ENCODE assay signal across 12 cellular contexts in genomic region chr9:136713555-136713949, GRCh38. TPM values are rescaled to one million over a fixed set of nuclear protein-coding genes. Genes with fewer than 3 reads are reported as not detected.
DNase-seq lines count a peak whose midpoint lies in the region; ATAC-seq and TF ChIP-seq lines count a peak whose summit lies in the region.
"Had no signal": no experiment of that assay in that cellular context is flagged by ENCODE, and none has a peak within 500 bp of the region (broad histone marks: within the 10 kb centered on the region; RNA-seq: fewer than 3 reads in every experiment).

No MANE protein-coding gene starts in this region.

- H3K27me3 Mint-ChIP-seq in T-helper 2 cell treated with Interferon-gamma antibody and Interleukin-4, amounts not matched to agents 5 μg/mL and 100 μg/mL, for 36 hours (ENCODE audit: low read depth): peaks cover 28% of the 10 kb centered on the region

- no peaks in the 10 kb centered on the region for H3K9me3 Mint-ChIP-seq in T-helper 2 cell treated with Interferon-gamma antibody and Interleukin-4, amounts not matched to agents 5 μg/mL and 100 μg/mL, for 36 hours
- H3K9me3 Mint-ChIP-seq: stimulated activated effector memory CD8-positive, alpha-beta T cell treated with anti-CD3 and anti-CD28 coated beads, Interleukin-12 subunit alpha, Interleukin-12 subunit beta, amount 100 ng/mL, for 72 hours had no signal

- H3K4me3 Mint-ChIP-seq in T-helper 2 cell treated with Interferon-gamma antibody and Interleukin-4, amounts not matched to agents 5 μg/mL and 100 μg/mL, for 36 hours: no peak overlapping the region
- H3K4me3 Mint-ChIP-seq: stimulated activated effector memory CD8-positive, alpha-beta T cell treated with anti-CD3 and anti-CD28 coated beads, Interleukin-12 subunit alpha, Interleukin-12 subunit beta, amount 100 ng/mL, for 72 hours had no signal

- intact Hi-C loops in mucosa of descending colon (cut with DNase I, micrococcal nuclease): no loop called here
- intact Hi-C loops in testis (cut with DNase I; ENCODE audit: low total_unique reads): no loop called here

- ATAC-seq in mucosa of descending colon (no peak), HG03280 (IDR thresholded peaks at IDR 0.05; ENCODE audit: unreplicated experiment) (no peak)
- ATAC-seq: stimulated activated effector memory CD8-positive, alpha-beta T cell treated with anti-CD3 and anti-CD28 coated beads, Interleukin-12 subunit alpha, Interleukin-12 subunit beta, amount 100 ng/mL, for 72 hours had no signal

- H3K4me1 Mint-ChIP-seq in T-helper 2 cell treated with Interferon-gamma antibody and Interleukin-4, amounts not matched to agents 5 μg/mL and 100 μg/mL, for 36 hours (ENCODE audit: low read depth): no peaks in the 10 kb centered on the region

- H3K27ac ChIP-seq in ACC112 (ENCODE audit: low read depth, low read length) (no peak overlapping the region), caudate nucleus (ENCODE audit: low read depth, low read length) (peak overlapping the region; percentile 18), muscle layer of colon (ENCODE audit: low read depth, low read length) (peak overlapping the region; percentile 70), testis (no peak overlapping the region)
- H3K27ac ChIP-seq: neutrophil had no signal

- WGBS in testis, 2 donors: 62% methylated on average over 8 of the region's 8 CpGs; no CpG with 5 or more reads in 1 of the 2 donors

- H2AFZ ChIP-seq in ACC112 (ENCODE audit: low read length, unreplicated experiment): no peak overlapping the region

- peak overlapping the region; percentile 71; the same call in 1 of the 2 replicates for H3K4me3 ChIP-seq in ACC112 (ENCODE audit: low read depth, low read length)
- peak overlapping the region; percentile 51 for H3K4me3 ChIP-seq in MG63
- no peak overlapping the region for H3K4me3 ChIP-seq in muscle layer of colon (ENCODE audit: low read depth in 1 of 2, low read length in 2 of 2)
- no peak overlapping the region for H3K4me3 ChIP-seq in mucosa of descending colon
- peak overlapping the region in 1 of 2 donors; percentile 70 for H3K4me3 ChIP-seq in testis

- no peaks in the 10 kb centered on the region for H3K36me3 Mint-ChIP-seq in T-helper 2 cell treated with Interferon-gamma antibody and Interleukin-4, amounts not matched to agents 5 μg/mL and 100 μg/mL, for 36 hours (ENCODE audit: low read depth)
- H3K36me3 Mint-ChIP-seq: stimulated activated effector memory CD8-positive, alpha-beta T cell treated with anti-CD3 and anti-CD28 coated beads, Interleukin-12 subunit alpha, Interleukin-12 subunit beta, amount 100 ng/mL, for 72 hours had no signal

- no peak for DNase-seq in MG63
- DNase-seq in caudate nucleus (lab: John Stamatoyannopoulos, UW): peak in 3 of 61 donors; percentile 15 to 22 (median 15)
- DNase-seq in mucosa of descending colon: no peak
- DNase-seq in T-helper 2 cell treated with Interferon-gamma antibody and Interleukin-4, amounts not matched to agents 5 μg/mL and 100 μg/mL, for 36 hours (ENCODE audit: low spot score): no peak
- no peak for DNase-seq in testis
- DNase-seq: activated CD8-positive, alpha-beta memory T cell treated with anti-CD3 and anti-CD28 coated beads for 24 hours; NCI-H524 treated with DMSO at 0.1 percent for 48 hours had no signal

- no peak for TF ChIP-seq CTCF in mucosa of descending colon (IDR thresholded peaks at IDR 0.05)
- TF ChIP-seq CTCF in testis (IDR thresholded peaks at IDR 0.05): no peak

- H3K9me3 ChIP-seq in MG63 (no peaks in the 10 kb centered on the region), muscle layer of colon (ENCODE audit: low read length) (no peaks in the 10 kb centered on the region), mucosa of descending colon (no peaks in the 10 kb centered on the region), testis (no peaks in the 10 kb centered on the region)
- H3K9me3 ChIP-seq: neutrophil had no signal

- no peak for TF ChIP-seq POLR2A in testis (IDR thresholded peaks at IDR 0.05)

- no peak overlapping the region for H3K27ac Mint-ChIP-seq in T-helper 2 cell treated with Interferon-gamma antibody and Interleukin-4, amounts not matched to agents 5 μg/mL and 100 μg/mL, for 36 hours
- H3K27ac Mint-ChIP-seq: stimulated activated effector memory CD8-positive, alpha-beta T cell treated with anti-CD3 and anti-CD28 coated beads, Interleukin-12 subunit alpha, Interleukin-12 subunit beta, amount 100 ng/mL, for 72 hours had no signal

- no peak overlapping the region for H3K9ac ChIP-seq in muscle layer of colon (ENCODE audit: low read length)

- H3K36me3 ChIP-seq in ACC112 (ENCODE audit: insufficient read depth, low read length) (no peaks in the 10 kb centered on the region), MG63 (no peaks in the 10 kb centered on the region), muscle layer of colon (ENCODE audit: insufficient read depth, low read length) (no peaks in the 10 kb centered on the region), mucosa of descending colon (ENCODE audit: low read depth) (no peaks in the 10 kb centered on the region), testis (ENCODE audit: low read depth, missing control alignments) (no peaks in the 10 kb centered on the region)
- H3K36me3 ChIP-seq: neutrophil had no signal

- H3K4me1 ChIP-seq in ACC112 (ENCODE audit: control insufficient read depth, insufficient read depth, low read length, unreplicated experiment) (no peaks in the 10 kb centered on the region), muscle layer of colon (ENCODE audit: insufficient read depth, low read length) (peaks cover 13% of the 10 kb centered on the region), mucosa of descending colon (ENCODE audit: low read depth) (peaks cover 6% of the 10 kb centered on the region), testis (peaks cover 20% of the 10 kb centered on the region)

- H3K79me2 ChIP-seq in ACC112 (ENCODE audit: control insufficient read depth, insufficient read depth, low read length, unreplicated experiment): no peaks in the 10 kb centered on the region

- H3K27me3 ChIP-seq in ACC112 (ENCODE audit: insufficient read depth, low read length) (peaks cover 6% of the 10 kb centered on the region; the same call in 1 of the 2 replicates), MG63 (no peaks in the 10 kb centered on the region), muscle layer of colon (ENCODE audit: control insufficient read depth in 1 of 2, insufficient read depth in 2 of 2, low read length in 2 of 2) (peaks cover 0 to 9% of the 10 kb centered on the region in 2 donors), testis (no peaks in the 10 kb centered on the region)

RNA-seq across cellular contexts. Expression of gene DIPK1B, which starts 1.2 kb away (rescaled TPM):
- total RNA-seq in MG63 (2014; rRNA removed; shearing (Covaris generic); ENCODE audit: low replicate concordance): 11.5 and 13.3 TPM in 2 replicates
- total RNA-seq in mucosa of descending colon: 1 to 10 TPM; 1.0 to 10.0 (median 2.9) TPM
- total RNA-seq in testis: 10 to 100 TPM; 28.7 to 36.2 TPM
- polyA plus RNA-seq in testis (ENCODE audit: insufficient read depth, low read depth, low replicate concordance): 23.3 TPM

RNA-seq across cellular contexts. Expression of gene AGPAT2, which starts 26.3 kb away (rescaled TPM):
- total RNA-seq in MG63 (2014; rRNA removed; shearing (Covaris generic); ENCODE audit: low replicate concordance): 58.8 and 116 TPM in 2 replicates
- total RNA-seq in mucosa of descending colon: 100 to 1,000 TPM; 113 to 296 (median 152) TPM
- total RNA-seq in testis: 10 to 100 TPM; 46.6 to 52.7 TPM
- 34.2 TPM for polyA plus RNA-seq in testis (ENCODE audit: insufficient read depth, low read depth, low replicate concordance)

RNA-seq across cellular contexts. Expression of gene LCN10, which starts 29.2 kb away (rescaled TPM):
- total RNA-seq in MG63 (2014; rRNA removed; shearing (Covaris generic); ENCODE audit: low replicate concordance): not detected in 2 replicates
- total RNA-seq in mucosa of descending colon: 1 to 10 TPM in 2 of 3 donors, under 1 TPM in 1; 0.12 to 5.1 (median 2.7) TPM
- 10 to 100 TPM in 1 of 2 donors, 1 to 10 TPM in 1; 8.3 to 11.7 TPM for total RNA-seq in testis
- 8.7 TPM for polyA plus RNA-seq in testis (ENCODE audit: insufficient read depth, low read depth, low replicate concordance)

RNA-seq across cellular contexts. Expression of gene LCN6, which starts 34.8 kb away (rescaled TPM):
- not detected in 2 replicates for total RNA-seq in MG63 (2014; rRNA removed; shearing (Covaris generic); ENCODE audit: low replicate concordance)
- total RNA-seq in mucosa of descending colon: 1 to 10 TPM; 1.0 to 8.5 (median 4.7) TPM
- total RNA-seq in testis: 10 to 100 TPM; 11.3 to 19.1 TPM
- 7.8 TPM for polyA plus RNA-seq in testis (ENCODE audit: insufficient read depth, low read depth, low replicate concordance)

RNA-seq across cellular contexts. Expression of gene LCN8, which starts 44.5 kb away (rescaled TPM):
- total RNA-seq in MG63 (2014; rRNA removed; shearing (Covaris generic); ENCODE audit: low replicate concordance): not detected in 2 replicates
- total RNA-seq in mucosa of descending colon (not detected), testis (not detected)
- polyA plus RNA-seq in testis (ENCODE audit: insufficient read depth, low read depth, low replicate concordance): 2.0 TPM

Comparison
In these comparisons a context has a peak if more than half of its experiments do, and no peak if none do; other contexts are left out.
1. H3K27ac ChIP-seq: peak in caudate nucleus (single experiment) and muscle layer of colon (single experiment); none in ACC112 (single experiment) and testis (0 of 2).
2. H3K4me3 ChIP-seq: peak in ACC112 (single experiment) and MG63 (single experiment); none in muscle layer of colon (0 of 2) and mucosa of descending colon (single experiment).